Comparison of ENCODE assay signal across 8 cellular contexts in genomic region chr9:105127863-105128220, GRCh38.
DNase-seq lines count a peak whose midpoint lies in the region; ATAC-seq and TF ChIP-seq lines count a peak whose summit lies in the region.

No MANE protein-coding gene starts in this region.

- no peak overlapping the region for H3K27ac ChIP-seq in endodermal cell (ENCODE audit: low read depth, low read length)
- H3K27ac ChIP-seq in upper lobe of right lung = no peak overlapping the region

- DNase-seq in AML-193 (lab: John Stamatoyannopoulos, UW) (peak; percentile 68 to 80), T-helper 22 cell (ENCODE audit: low read depth) (peak; percentile 60), endodermal cell (no peak), upper lobe of right lung (no peak), type B pancreatic cell (ENCODE audit: extremely low spot score, unreplicated experiment) (no peak), hypothalamus (lab: John Stamatoyannopoulos, UW) (no peak)

- H3K36me3 Mint-ChIP-seq in endodermal cell (ENCODE audit: low read depth) (no peaks in the 10 kb centered on the region), type B pancreatic cell (no peaks in the 10 kb centered on the region)

- intact Hi-C loops in upper lobe of right lung (cut with DNase I) = no loop called here

- ATAC-seq in GM19324 (IDR thresholded peaks at IDR 0.05; ENCODE audit: low FRiP score, unreplicated experiment) = peak; percentile 79
- peak; percentile 100 for ATAC-seq in HG03196 (IDR thresholded peaks at IDR 0.05; ENCODE audit: unreplicated experiment)
- peak; percentile 65 for ATAC-seq in upper lobe of right lung

- H3K27ac Mint-ChIP-seq in endodermal cell (peak overlapping the region; percentile 26), type B pancreatic cell (no peak overlapping the region)

- WGBS in endodermal cell (ENCODE audit: insufficient coverage in 1 of 2, insufficient read length in 1 of 2), 2 experiments = 83 to 89% methylated on average over 3 of the region's 3 CpGs

- H3K27me3 Mint-ChIP-seq in endodermal cell (ENCODE audit: insufficient read depth) = no peaks in the 10 kb centered on the region
- no peaks in the 10 kb centered on the region for H3K27me3 Mint-ChIP-seq in type B pancreatic cell

- no peaks in the 10 kb centered on the region for H3K36me3 ChIP-seq in endodermal cell (ENCODE audit: control insufficient read depth, insufficient read depth, low read length)
- H3K36me3 ChIP-seq in upper lobe of right lung = no peaks in the 10 kb centered on the region

- no peak overlapping the region for H3K9ac ChIP-seq in endodermal cell (ENCODE audit: extremely low read depth, low read length, poor library complexity, severe bottlenecking)

- TF ChIP-seq CTCF in endodermal cell (conservative IDR thresholded peaks at IDR 0.05) (no peak), upper lobe of right lung (IDR thresholded peaks at IDR 0.05) (no peak), type B pancreatic cell (conservative IDR thresholded peaks at IDR 0.05) (no peak)

- H3K9me3 ChIP-seq in endodermal cell (ENCODE audit: control insufficient read depth, low read length) = no peaks in the 10 kb centered on the region
- H3K9me3 ChIP-seq in upper lobe of right lung = no peaks in the 10 kb centered on the region

- H3K4me1 Mint-ChIP-seq in endodermal cell = peaks cover 20% of the 10 kb centered on the region
- peaks cover 11% of the 10 kb centered on the region for H3K4me1 Mint-ChIP-seq in type B pancreatic cell (ENCODE audit: unreplicated experiment)

- H3K4me3 Mint-ChIP-seq in endodermal cell (no peak overlapping the region), type B pancreatic cell (no peak overlapping the region)

- H3K4me1 ChIP-seq in endodermal cell (ENCODE audit: control insufficient read depth, insufficient read depth, low read length) (no peaks in the 10 kb centered on the region), upper lobe of right lung (peaks cover 5% of the 10 kb centered on the region)

- H3K4me3 ChIP-seq in endodermal cell (ENCODE audit: low read length) (no peak overlapping the region), upper lobe of right lung (no peak overlapping the region)

- H3K27me3 ChIP-seq in endodermal cell (ENCODE audit: control insufficient read depth, insufficient read depth, low read length, poor library complexity, severe bottlenecking) = no peaks in the 10 kb centered on the region
- no peaks in the 10 kb centered on the region for H3K27me3 ChIP-seq in upper lobe of right lung

- H3K9me3 Mint-ChIP-seq in endodermal cell (no peaks in the 10 kb centered on the region), type B pancreatic cell (peaks cover 10% of the 10 kb centered on the region)

Comparison
In these comparisons a context has a peak if more than half of its experiments do, and no peak if none do; other contexts are left out.
1. DNase-seq: peak in AML-193 (2 of 2) and T-helper 22 cell (single experiment); none in endodermal cell (single experiment), upper lobe of right lung (single experiment), type B pancreatic cell (single experiment) and hypothalamus (0 of 51).
2. Peak in every context shown above with its lines, with median percentiles within 50 percentile points of each other: ATAC-seq.